8 cellular contexts compared by ENCODE assay signal in the genomic region with DNA sequence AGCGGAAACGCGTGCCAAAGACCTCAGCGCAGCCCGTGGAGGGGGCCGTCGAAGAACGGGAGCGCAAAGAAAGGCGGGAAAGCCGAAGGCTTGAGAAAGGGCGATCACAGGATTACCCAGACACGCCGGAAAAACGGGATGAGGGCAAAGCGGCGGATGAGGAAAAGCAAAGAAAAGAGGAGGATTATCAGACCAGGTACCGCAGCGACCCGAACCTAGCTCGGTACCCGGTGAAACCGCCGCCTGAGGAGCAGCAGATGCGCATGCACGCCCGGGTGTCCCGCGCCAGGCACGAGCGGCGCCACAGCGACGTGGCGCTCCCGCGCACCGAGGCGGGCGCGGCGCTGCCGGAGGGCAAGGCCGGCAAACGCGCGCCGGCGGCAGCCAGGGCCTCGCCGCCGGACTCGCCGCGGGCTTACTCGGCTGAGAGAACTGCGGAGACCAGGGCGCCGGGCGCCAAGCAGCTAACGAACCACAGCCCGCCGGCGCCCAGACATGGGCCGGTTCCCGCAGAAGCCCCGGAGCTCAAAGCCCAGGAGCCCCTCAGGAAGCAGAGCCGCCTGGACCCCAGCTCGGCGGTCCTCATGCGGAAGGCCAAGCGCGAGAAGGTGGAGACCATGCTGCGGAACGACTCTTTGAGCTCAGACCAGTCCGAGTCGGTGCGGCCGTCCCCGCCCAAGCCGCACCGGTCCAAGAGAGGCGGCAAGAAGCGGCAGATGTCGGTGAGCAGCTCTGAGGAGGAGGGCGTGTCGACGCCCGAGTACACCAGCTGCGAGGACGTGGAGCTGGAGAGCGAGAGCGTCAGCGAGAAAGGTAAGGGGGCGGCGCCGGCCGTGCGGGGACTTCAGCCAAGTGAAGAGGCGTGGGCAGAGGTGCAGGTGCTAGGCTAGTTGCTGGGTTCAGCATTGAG.
DNase-seq lines count a peak whose midpoint lies in the region; TF ChIP-seq lines count a peak whose summit lies in the region.

No MANE protein-coding gene starts in this region.

- no peaks in the 10 kb centered on the region for H3K9me3 ChIP-seq in HEK293 (ENCODE audit: control insufficient read depth, insufficient read depth, low read depth, low read length)
- H3K9me3 ChIP-seq in testis, result no peaks in the 10 kb centered on the region

- POLR2A ChIA-PET in HEK293 (lab: Yijun Ruan, JAX), result no interaction called here

- peaks cover 6% of the 10 kb centered on the region for H3K4me1 ChIP-seq in HEK293 (ENCODE audit: control insufficient read depth, insufficient read depth, low read length)
- peaks cover 5% of the 10 kb centered on the region for H3K4me1 ChIP-seq in testis

- intact Hi-C loops in testis (cut with DNase I; ENCODE audit: low total_unique reads), result no loop called here

- DNase-seq in NCI-H1417 (lab: John Stamatoyannopoulos, UW), result peak; percentile 50 to 80 (median 74)
- DNase-seq in NCI-H1417 treated with DMSO at 0.1 percent for 48 hours (lab: John Stamatoyannopoulos, UW), result no peak
- DNase-seq in NCI-H1930 (lab: John Stamatoyannopoulos, UW), result peak; percentile 24 to 55
- DNase-seq in cardiac fibroblast (ENCODE audit: low read depth in 2 of 2), result peak; percentile 17 to 31
- DNase-seq in left kidney (ENCODE audit: low read depth, low spot score), result peak; percentile 86
- peak; percentile 73 for DNase-seq in testis
- DNase-seq in epidermal melanocyte (ENCODE audit: insufficient read length, low spot score), result no peak

- TF ChIP-seq CTCF in HEK293 (tag by site-specific recombination; IDR thresholded peaks at IDR 0.05) (no peak; the same call in 1 of the 2 replicates), cardiac fibroblast (IDR thresholded peaks at IDR 0.05; ENCODE audit: low read depth, low read length) (no peak), testis (IDR thresholded peaks at IDR 0.05) (no peak)

- no peaks in the 10 kb centered on the region for H3K36me3 ChIP-seq in HEK293 (ENCODE audit: control insufficient read depth in 2 of 2, insufficient read depth in 1 of 2, low read length in 2 of 2)
- no peaks in the 10 kb centered on the region for H3K36me3 ChIP-seq in testis (ENCODE audit: low read depth, missing control alignments)

- H3K27ac ChIP-seq in HEK293 (ENCODE audit: extremely low read depth, low read depth, low read length) (no peak overlapping the region; the same call in 1 of the 2 replicates), testis (peak overlapping the region; percentile 67 to 75)

- CTCF ChIA-PET in HEK293 (lab: Yijun Ruan, JAX), result interaction anchor here (0.5 to 1.4 kb wide), 4 partner anchors 39 to 1094 kb away, joined by 3 read pairs; no protein-coding TSS in a partner anchor

- WGBS in testis, 2 donors, result 3 to 5% methylated on average over 49 to 100 of the region's 100 CpGs

- H3K27me3 ChIP-seq in testis, result no peaks in the 10 kb centered on the region

- TF ChIP-seq POLR2A in testis (IDR thresholded peaks at IDR 0.05), result no peak

- peak overlapping the region; percentile 48 for H3K4me3 ChIP-seq in HEK293 (ENCODE audit: low read depth, low read length)
- H3K4me3 ChIP-seq in cardiac fibroblast (replicated peaks in 1 of 2; ENCODE audit: low read depth in 2 of 2, low read length in 2 of 2), result peak overlapping the region; percentile 48 to 58
- peak overlapping the region; percentile 51 to 59 for H3K4me3 ChIP-seq in testis

TF ChIP-seq in HEK293, 187 proteins besides CTCF, POLR2A, EP300 and RAD21 (continues in another document):
- no peak for TF ChIP-seq ZNF426 (tag by site-specific recombination; IDR thresholded peaks at IDR 0.05)
- peak; percentile 89 for TF ChIP-seq KLF9 (tag by site-specific recombination; IDR thresholded peaks at IDR 0.05; ENCODE audit: low read depth)
- TF ChIP-seq, protein P1, sequence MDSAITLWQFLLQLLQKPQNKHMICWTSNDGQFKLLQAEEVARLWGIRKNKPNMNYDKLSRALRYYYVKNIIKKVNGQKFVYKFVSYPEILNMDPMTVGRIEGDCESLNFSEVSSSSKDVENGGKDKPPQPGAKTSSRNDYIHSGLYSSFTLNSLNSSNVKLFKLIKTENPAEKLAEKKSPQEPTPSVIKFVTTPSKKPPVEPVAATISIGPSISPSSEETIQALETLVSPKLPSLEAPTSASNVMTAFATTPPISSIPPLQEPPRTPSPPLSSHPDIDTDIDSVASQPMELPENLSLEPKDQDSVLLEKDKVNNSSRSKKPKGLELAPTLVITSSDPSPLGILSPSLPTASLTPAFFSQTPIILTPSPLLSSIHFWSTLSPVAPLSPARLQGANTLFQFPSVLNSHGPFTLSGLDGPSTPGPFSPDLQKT (IDR thresholded peaks at IDR 0.05; ENCODE audit: borderline replicate concordance, low read depth, low read length), result no peak
- TF ChIP-seq ZNF585B (tag by site-specific recombination; IDR thresholded peaks at IDR 0.05), result no peak
- TF ChIP-seq, protein P2, sequence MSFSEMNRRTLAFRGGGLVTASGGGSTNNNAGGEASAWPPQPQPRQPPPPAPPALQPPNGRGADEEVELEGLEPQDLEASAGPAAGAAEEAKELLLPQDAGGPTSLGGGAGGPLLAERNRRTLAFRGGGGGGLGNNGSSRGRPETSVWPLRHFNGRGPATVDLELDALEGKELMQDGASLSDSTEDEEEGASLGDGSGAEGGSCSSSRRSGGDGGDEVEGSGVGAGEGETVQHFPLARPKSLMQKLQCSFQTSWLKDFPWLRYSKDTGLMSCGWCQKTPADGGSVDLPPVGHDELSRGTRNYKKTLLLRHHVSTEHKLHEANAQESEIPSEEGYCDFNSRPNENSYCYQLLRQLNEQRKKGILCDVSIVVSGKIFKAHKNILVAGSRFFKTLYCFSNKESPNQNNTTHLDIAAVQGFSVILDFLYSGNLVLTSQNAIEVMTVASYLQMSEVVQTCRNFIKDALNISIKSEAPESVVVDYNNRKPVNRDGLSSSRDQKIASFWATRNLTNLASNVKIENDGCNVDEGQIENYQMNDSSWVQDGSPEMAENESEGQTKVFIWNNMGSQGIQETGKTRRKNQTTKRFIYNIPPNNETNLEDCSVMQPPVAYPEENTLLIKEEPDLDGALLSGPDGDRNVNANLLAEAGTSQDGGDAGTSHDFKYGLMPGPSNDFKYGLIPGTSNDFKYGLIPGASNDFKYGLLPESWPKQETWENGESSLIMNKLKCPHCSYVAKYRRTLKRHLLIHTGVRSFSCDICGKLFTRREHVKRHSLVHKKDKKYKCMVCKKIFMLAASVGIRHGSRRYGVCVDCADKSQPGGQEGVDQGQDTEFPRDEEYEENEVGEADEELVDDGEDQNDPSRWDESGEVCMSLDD (tag by site-specific recombination; IDR thresholded peaks at IDR 0.05), result no peak
- peak; percentile 40; the same call in 1 of the 2 replicates for TF ChIP-seq ZNF777 (tag by site-specific recombination; IDR thresholded peaks at IDR 0.05; ENCODE audit: borderline replicate concordance)
- TF ChIP-seq FEZF1 (tag by site-specific recombination; IDR thresholded peaks at IDR 0.05), result no peak
- TF ChIP-seq KLF16 (tag by site-specific recombination; IDR thresholded peaks at IDR 0.05), result peak; percentile 69
- 0 out of 2 replicates have a peak, but pooled peaks have one; percentile 35 for TF ChIP-seq ZNF2 (tag by site-specific recombination; IDR thresholded peaks at IDR 0.05)
- TF ChIP-seq, protein P3, sequence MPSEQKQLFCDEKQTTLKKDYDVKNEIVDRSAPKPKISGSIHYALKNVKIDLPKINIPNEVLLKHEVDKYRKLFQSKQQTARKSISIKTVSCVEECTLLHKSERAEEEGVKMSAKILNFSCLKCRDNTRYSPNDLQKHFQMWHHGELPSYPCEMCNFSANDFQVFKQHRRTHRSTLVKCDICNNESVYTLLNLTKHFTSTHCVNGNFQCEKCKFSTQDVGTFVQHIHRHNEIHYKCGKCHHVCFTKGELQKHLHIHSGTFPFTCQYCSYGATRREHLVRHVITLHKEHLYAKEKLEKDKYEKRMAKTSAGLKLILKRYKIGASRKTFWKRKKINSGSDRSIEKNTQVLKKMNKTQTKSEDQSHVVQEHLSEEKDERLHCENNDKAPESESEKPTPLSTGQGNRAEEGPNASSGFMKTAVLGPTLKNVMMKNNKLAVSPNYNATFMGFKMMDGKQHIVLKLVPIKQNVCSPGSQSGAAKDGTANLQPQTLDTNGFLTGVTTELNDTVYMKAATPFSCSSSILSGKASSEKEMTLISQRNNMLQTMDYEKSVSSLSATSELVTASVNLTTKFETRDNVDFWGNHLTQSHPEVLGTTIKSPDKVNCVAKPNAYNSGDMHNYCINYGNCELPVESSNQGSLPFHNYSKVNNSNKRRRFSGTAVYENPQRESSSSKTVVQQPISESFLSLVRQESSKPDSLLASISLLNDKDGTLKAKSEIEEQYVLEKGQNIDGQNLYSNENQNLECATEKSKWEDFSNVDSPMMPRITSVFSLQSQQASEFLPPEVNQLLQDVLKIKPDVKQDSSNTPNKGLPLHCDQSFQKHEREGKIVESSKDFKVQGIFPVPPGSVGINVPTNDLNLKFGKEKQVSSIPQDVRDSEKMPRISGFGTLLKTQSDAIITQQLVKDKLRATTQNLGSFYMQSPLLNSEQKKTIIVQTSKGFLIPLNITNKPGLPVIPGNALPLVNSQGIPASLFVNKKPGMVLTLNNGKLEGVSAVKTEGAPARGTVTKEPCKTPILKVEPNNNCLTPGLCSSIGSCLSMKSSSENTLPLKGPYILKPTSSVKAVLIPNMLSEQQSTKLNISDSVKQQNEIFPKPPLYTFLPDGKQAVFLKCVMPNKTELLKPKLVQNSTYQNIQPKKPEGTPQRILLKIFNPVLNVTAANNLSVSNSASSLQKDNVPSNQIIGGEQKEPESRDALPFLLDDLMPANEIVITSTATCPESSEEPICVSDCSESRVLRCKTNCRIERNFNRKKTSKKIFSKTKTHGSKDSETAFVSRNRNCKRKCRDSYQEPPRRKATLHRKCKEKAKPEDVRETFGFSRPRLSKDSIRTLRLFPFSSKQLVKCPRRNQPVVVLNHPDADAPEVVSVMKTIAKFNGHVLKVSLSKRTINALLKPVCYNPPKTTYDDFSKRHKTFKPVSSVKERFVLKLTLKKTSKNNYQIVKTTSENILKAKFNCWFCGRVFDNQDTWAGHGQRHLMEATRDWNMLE (tag by site-specific recombination; conservative IDR thresholded peaks at IDR 0.05; ENCODE audit: low read depth), result no peak

Comparison
In these comparisons a context has a peak if more than half of its experiments do, and no peak if none do; other contexts are left out.
1. DNase-seq: peak in NCI-H1417 (3 of 3), NCI-H1930 (2 of 2), cardiac fibroblast (2 of 2), left kidney (single experiment) and testis (single experiment); none in NCI-H1417 treated with DMSO at 0.1 percent for 48 hours (single experiment) and epidermal melanocyte (single experiment).
2. Peak in every context shown above with its lines, with median percentiles within 50 percentile points of each other: H3K4me3 ChIP-seq.